ENCODE assay signal across 1 cellular context in genomic region chr21:21383126-21383525, GRCh38.
TF ChIP-seq lines count a peak whose summit lies in the region.

No MANE protein-coding gene starts in this region.

TF ChIP-seq in GM23338, 12 proteins besides CTCF, POLR2A, EP300 and RAD21 (continued from another document):
- TF ChIP-seq REST (IDR thresholded peaks at IDR 0.05; ENCODE audit: unreplicated experiment) (no peak), STAT1 (IDR thresholded peaks at IDR 0.05; ENCODE audit: unreplicated experiment) (no peak), ZNF462 (CRISPR knock-in tag; IDR thresholded peaks at IDR 0.05) (no peak), POLR2AphosphoS5 (IDR thresholded peaks at IDR 0.05; ENCODE audit: low read depth) (no peak)
